Comparison of ENCODE assay signal across 6 cellular contexts in the genomic region with DNA sequence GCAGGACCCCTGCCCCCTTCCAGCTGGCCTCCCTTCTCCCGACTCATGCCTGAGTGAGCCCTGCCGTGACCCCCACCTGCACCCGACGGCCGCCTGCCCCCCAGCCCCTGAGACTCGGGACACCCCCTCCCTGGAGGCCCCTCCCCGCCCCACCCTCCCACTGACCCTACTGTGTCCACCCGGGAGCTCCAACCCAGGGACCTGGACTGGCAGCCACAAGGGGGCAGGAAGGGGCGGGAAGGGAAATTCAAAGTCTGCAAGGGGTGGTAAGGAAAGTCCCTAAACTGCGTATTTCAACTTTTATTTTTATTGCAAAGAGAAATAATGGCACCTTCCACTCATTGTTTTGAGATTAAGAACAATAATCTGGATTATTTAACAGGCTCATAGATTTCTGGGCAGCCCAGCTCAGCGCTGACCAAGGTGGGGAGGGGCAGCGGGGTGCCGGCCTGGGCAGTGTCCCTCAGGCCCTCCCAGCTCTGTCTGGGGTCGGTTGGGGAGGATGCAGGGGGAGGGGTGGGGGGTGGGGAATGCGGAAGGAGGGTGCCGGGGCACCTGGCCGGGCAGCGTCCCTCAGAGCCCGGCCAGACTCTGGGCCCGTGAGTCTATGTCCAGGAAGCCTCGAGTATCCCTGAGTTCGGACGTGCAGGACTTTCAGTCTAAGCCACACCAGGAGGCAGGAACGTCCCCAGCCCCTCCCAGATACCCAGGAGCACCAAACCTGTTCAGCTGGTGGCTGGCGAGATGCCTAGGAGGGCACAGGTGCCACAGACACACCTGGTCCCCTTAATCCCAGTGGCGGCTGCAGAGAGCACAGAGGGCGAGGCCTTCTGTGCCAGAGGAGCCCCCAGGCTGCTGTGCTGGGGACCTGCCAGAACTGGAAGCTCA. TPM values are rescaled to one million over a fixed set of nuclear protein-coding genes. Genes with fewer than 3 reads are reported as not detected.
DNase-seq lines count a peak whose midpoint lies in the region; ATAC-seq lines count a peak whose summit lies in the region.

No MANE protein-coding gene starts in this region.

- no peaks in the 10 kb centered on the region for H3K9me3 Mint-ChIP-seq in immature natural killer cell

- DNase-seq in HT1080 (ENCODE audit: low read depth), result peak; percentile 32
- DNase-seq in T-helper 22 cell (ENCODE audit: low read depth), result peak; percentile 55
- DNase-seq in immature natural killer cell, result no peak
- DNase-seq in H4 (ENCODE audit: low spot score), result no peak
- no peak for DNase-seq in caudate nucleus (lab: John Stamatoyannopoulos, UW)

- no peak for ATAC-seq in HG03045 (IDR thresholded peaks at IDR 0.05; ENCODE audit: unreplicated experiment)

- no peak overlapping the region for H3K27ac ChIP-seq in caudate nucleus (ENCODE audit: low read depth, low read length)

- H3K27me3 Mint-ChIP-seq in immature natural killer cell (ENCODE audit: low read depth in 3 of 3), result peaks cover 0 to 4% (median 3%) of the 10 kb centered on the region in 3 donors

- H3K27ac Mint-ChIP-seq in immature natural killer cell, result peak overlapping the region in 3 of 6 donors; percentile 53 to 84 (median 84)

- H3K4me1 Mint-ChIP-seq in immature natural killer cell, result peaks cover 0 to 4% of the 10 kb centered on the region in 2 donors

- H3K4me3 Mint-ChIP-seq in immature natural killer cell, result peak overlapping the region in 4 of 5 donors; percentile 69 to 79 (median 77)

- H3K36me3 Mint-ChIP-seq in immature natural killer cell, result peaks cover 0 to under 1% (median 0%) of the 10 kb centered on the region in 3 donors

RNA-seq across cellular contexts. Expression of gene PTK6, which starts 1.3 kb away (rescaled TPM):
- total RNA-seq in HT1080 (2014; rRNA removed; shearing (Covaris generic)), result not detected in 2 replicates
- 0.07 TPM in 1 of 2 replicates, not detected in the other for polyA plus RNA-seq in HT1080 (2015; cell fraction: cytosol; rRNA removed)
- polyA plus RNA-seq in HT1080 (2015; cell fraction: nucleus; rRNA removed), result 0.20 TPM in 1 of 2 replicates, not detected in the other
- under 1 TPM in 1 of 3 donors, not detected in 2; 0.37 TPM for polyA plus RNA-seq in immature natural killer cell
- total RNA-seq in H4 (2014; rRNA removed; shearing (Covaris generic)), result not detected in 2 replicates

RNA-seq across cellular contexts. Expression of gene SRMS, which starts 9.1 kb away (rescaled TPM):
- not detected in 2 replicates for total RNA-seq in HT1080 (2014; rRNA removed; shearing (Covaris generic))
- not detected in 2 replicates for polyA plus RNA-seq in HT1080 (2015; cell fraction: cytosol; rRNA removed)
- polyA plus RNA-seq in HT1080 (2015; cell fraction: nucleus; rRNA removed), result not detected in 2 replicates
- not detected for polyA plus RNA-seq in immature natural killer cell
- not detected in 2 replicates for total RNA-seq in H4 (2014; rRNA removed; shearing (Covaris generic))

RNA-seq across cellular contexts. Expression of gene FNDC11, which starts 15.5 kb away (rescaled TPM):
- not detected in 2 replicates for total RNA-seq in HT1080 (2014; rRNA removed; shearing (Covaris generic))
- polyA plus RNA-seq in HT1080 (2015; cell fraction: cytosol; rRNA removed), result 0.02 and 0.16 TPM in 2 replicates
- polyA plus RNA-seq in HT1080 (2015; cell fraction: nucleus; rRNA removed), result 0.05 and 0.22 TPM in 2 replicates
- not detected for polyA plus RNA-seq in immature natural killer cell
- not detected in 2 replicates for total RNA-seq in H4 (2014; rRNA removed; shearing (Covaris generic))

RNA-seq across cellular contexts. Expression of gene PPDPF, which starts 17.9 kb away (rescaled TPM):
- total RNA-seq in HT1080 (2014; rRNA removed; shearing (Covaris generic)), result 35.3 and 143 TPM in 2 replicates
- 528 and 606 TPM in 2 replicates for polyA plus RNA-seq in HT1080 (2015; cell fraction: cytosol; rRNA removed)
- polyA plus RNA-seq in HT1080 (2015; cell fraction: nucleus; rRNA removed), result 69.3 and 69.9 TPM in 2 replicates
- polyA plus RNA-seq in immature natural killer cell, result 10 to 100 TPM; 14.9 to 84.3 (median 41.9) TPM
- 93.2 and 126 TPM in 2 replicates for total RNA-seq in H4 (2014; rRNA removed; shearing (Covaris generic))

RNA-seq across cellular contexts. Expression of gene HELZ2, which starts 35.6 kb away (rescaled TPM):
- total RNA-seq in HT1080 (2014; rRNA removed; shearing (Covaris generic)), result 10.8 and 11.7 TPM in 2 replicates
- polyA plus RNA-seq in HT1080 (2015; cell fraction: cytosol; rRNA removed), result 6.0 and 7.4 TPM in 2 replicates
- 39.6 and 41.2 TPM in 2 replicates for polyA plus RNA-seq in HT1080 (2015; cell fraction: nucleus; rRNA removed)
- 10 to 100 TPM in 1 of 3 donors, 1 to 10 TPM in 2; 2.4 to 11.3 (median 3.7) TPM for polyA plus RNA-seq in immature natural killer cell
- 12.3 and 23.2 TPM in 2 replicates for total RNA-seq in H4 (2014; rRNA removed; shearing (Covaris generic))

Comparison
In these comparisons a context has a peak if more than half of its experiments do, and no peak if none do; other contexts are left out.
1. DNase-seq: peak in HT1080 (single experiment) and T-helper 22 cell (single experiment); none in immature natural killer cell (0 of 3), H4 (single experiment) and caudate nucleus (0 of 61).